14 cellular contexts compared by ENCODE assay signal in the genomic region with DNA sequence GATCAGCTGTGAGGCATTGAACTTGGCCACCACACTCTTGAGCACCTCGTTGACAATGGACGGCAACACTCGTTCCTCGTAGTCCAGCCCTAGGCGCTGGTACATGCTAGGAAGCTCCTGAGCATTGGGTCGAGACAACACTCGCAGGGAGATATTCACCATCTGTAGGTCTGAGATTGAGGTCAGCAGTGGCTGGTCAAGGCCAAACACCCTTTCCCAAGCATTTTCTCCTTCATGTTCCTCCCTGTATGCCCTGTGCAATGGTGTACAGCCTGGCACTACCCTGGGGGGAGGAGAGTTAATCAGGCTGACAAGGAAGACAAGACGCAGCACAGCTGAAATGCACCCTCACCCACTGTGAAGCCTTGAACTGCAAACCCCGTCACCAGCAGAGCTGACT. TPM values are rescaled to one million over a fixed set of nuclear protein-coding genes. Genes with fewer than 3 reads are reported as not detected.
A peak's percentile ranks its signal among the peaks of the same experiment; 100 is the strongest.
DNase-seq lines count a peak whose midpoint lies in the region; FAIRE-seq and TF ChIP-seq lines count a peak whose summit lies in the region.
"Had no signal": no experiment of that assay in that cellular context is flagged by ENCODE, and none has a peak within 500 bp of the region (broad histone marks: within the 10 kb centered on the region; RNA-seq: fewer than 3 reads in every experiment).

No MANE protein-coding gene starts in this region.

- POLR2A ChIA-PET in endothelial cell of umbilical vein (lab: Charles Lee), result interaction anchor here (0.9 to 1.6 kb wide), 2 partner anchors 25 to 221 kb away, joined by 4 to 5 read pairs; a partner anchor contains a TSS

- dilution Hi-C loops in endothelial cell of umbilical vein (cut with MboI; ENCODE audit: extremely low pct_ligation_motif_present, low sequenced_read_pairs), result no loop called here

- TF ChIP-seq POLR2A in Peyer's patch (IDR thresholded peaks at IDR 0.05), result no peak
- no peak for TF ChIP-seq POLR2A in endothelial cell of umbilical vein (IDR thresholded peaks at IDR 0.05; ENCODE audit: low read depth, low read length)

- H3K36me3 ChIP-seq in Peyer's patch, result peaks cover 0 to 40% (median 0%) of the 10 kb centered on the region in 3 donors
- H3K36me3 ChIP-seq in endothelial cell of umbilical vein (ENCODE audit: control insufficient read depth in 2 of 2, extremely low read depth in 1 of 2, insufficient read depth in 2 of 2, low read length in 2 of 2), result peaks cover 13 to 30% of the 10 kb centered on the region in 2 experiments

- H2AFZ ChIP-seq in endothelial cell of umbilical vein (ENCODE audit: low read depth, low read length), result no peak overlapping the region

- H3K79me2 ChIP-seq in endothelial cell of umbilical vein (ENCODE audit: control insufficient read depth, insufficient read depth, low read length), result peaks cover 54% of the 10 kb centered on the region

- H3K9ac ChIP-seq in endothelial cell of umbilical vein (replicated peaks; ENCODE audit: extremely low read depth, insufficient read depth, low read length), result no peak overlapping the region

- H3K27me3 ChIP-seq in Peyer's patch, result no peaks in the 10 kb centered on the region
- H3K27me3 ChIP-seq in endothelial cell of umbilical vein (ENCODE audit: control insufficient read depth in 2 of 2, insufficient read depth in 2 of 2, low read length in 2 of 2), result no peaks in the 10 kb centered on the region

- no TSS peak for BruUV-seq in endothelial cell of umbilical vein (replicated peaks; lab: Mats Ljungman, UMichigan)

- H3K27ac ChIP-seq in Peyer's patch, result peak overlapping the region in 3 of 4 donors; percentile 30 to 100 (median 93)
- H3K27ac ChIP-seq in endothelial cell of umbilical vein (ENCODE audit: insufficient read depth, low read depth, low read length), result no peak overlapping the region

- CTCF ChIA-PET in endothelial cell of umbilical vein (lab: Charles Lee), result interaction anchor here (1.0 to 2.2 kb wide), 4 partner anchors 24 to 99 kb away, joined by 3 to 13 read pairs (median 5); a partner anchor contains a TSS

- TF ChIP-seq CTCF in Peyer's patch (IDR thresholded peaks at IDR 0.05), result no peak
- TF ChIP-seq CTCF in endothelial cell of umbilical vein (IDR thresholded peaks at IDR 0.05; ENCODE audit: extremely low read depth in 1 of 2, insufficient read depth in 1 of 2, low read depth in 1 of 2, low read length in 2 of 2), result no peak

- intact Hi-C loops in endothelial cell of umbilical vein (cut with micrococcal nuclease), result no loop called here

- peak overlapping the region; percentile 88 for H3K4me2 ChIP-seq in endothelial cell of umbilical vein (ENCODE audit: insufficient read depth, low read length)

- H4K20me1 ChIP-seq in endothelial cell of umbilical vein (replicated peaks; ENCODE audit: control insufficient read depth, extremely low read depth, insufficient read depth, low read length), result no peaks in the 10 kb centered on the region

- no peaks in the 10 kb centered on the region for H3K9me1 ChIP-seq in endothelial cell of umbilical vein (replicated peaks; ENCODE audit: control insufficient read depth, extremely low read depth, insufficient read depth, low read length)

- peaks cover 5 to 54% (median 18%) of the 10 kb centered on the region in 4 donors for H3K4me1 ChIP-seq in Peyer's patch
- H3K4me1 ChIP-seq in endothelial cell of umbilical vein (ENCODE audit: control insufficient read depth, extremely low read depth, insufficient read depth, low read length), result peaks cover 16% of the 10 kb centered on the region

- FAIRE-seq in endothelial cell of umbilical vein (lab: Jason Lieb, UNC), result no peak
- FAIRE-seq: endometrium had no signal

- H3K4me3 ChIP-seq in Peyer's patch, result peak overlapping the region in 1 of 4 donors; percentile 82
- no peak overlapping the region for H3K4me3 ChIP-seq in endothelial cell of umbilical vein (replicated peaks in 1 of 3; ENCODE audit: insufficient read depth in 1 of 3, low read depth in 1 of 3, low read length in 3 of 3)

- H3K9me3 ChIP-seq in Peyer's patch (no peaks in the 10 kb centered on the region), endothelial cell of umbilical vein (replicated peaks; ENCODE audit: control insufficient read depth, insufficient read depth, low read length) (no peaks in the 10 kb centered on the region)

- peak; percentile 54 for DNase-seq in activated CD8-positive, alpha-beta memory T cell treated with anti-CD3 and anti-CD28 coated beads for 24 hours
- DNase-seq in activated CD8-positive, alpha-beta memory T cell treated with anti-CD3 and anti-CD28 coated beads, Interleukin-2, amount 50 U/mL, for 4 hours, result no peak
- no peak for DNase-seq in Peyer's patch
- no peak for DNase-seq in endothelial cell of umbilical vein (ENCODE audit: low read depth, low spot score)
- peak; percentile 20 for DNase-seq in stimulated activated CD8-positive, alpha-beta memory T cell treated with anti-CD3 and anti-CD28 coated beads, Interleukin-4, amount 100 ng/mL, for 48 hours
- DNase-seq in AG08396 (ENCODE audit: low spot score), result no peak
- DNase-seq in superior temporal gyrus (ENCODE audit: extremely low spot score), result no peak
- no peak for DNase-seq in NCI-H526 treated with DMSO at 0.1 percent for 48 hours (lab: John Stamatoyannopoulos, UW)
- DNase-seq: AML-193; stimulated activated CD4-positive, alpha-beta T cell treated with anti-CD3 and anti-CD28 coated beads, Interleukin-15, amount 100 ng/mL, for 24 hours had no signal

TF ChIP-seq in endothelial cell of umbilical vein, 7 proteins besides CTCF, POLR2A, EP300 and RAD21:
- TF ChIP-seq EZH2 (IDR thresholded peaks at IDR 0.05; ENCODE audit: borderline replicate concordance, low read depth, low read length, severe bottlenecking) (no peak), FOS (IDR thresholded peaks at IDR 0.05; ENCODE audit: borderline replicate concordance, insufficient read depth, low read length) (no peak), MYC (IDR thresholded peaks at IDR 0.05; ENCODE audit: low read depth, low read length) (no peak), POLR2AphosphoS5 (IDR thresholded peaks at IDR 0.05; ENCODE audit: insufficient read depth, low read depth, low read length) (no peak)
- TF ChIP-seq, protein P1, sequence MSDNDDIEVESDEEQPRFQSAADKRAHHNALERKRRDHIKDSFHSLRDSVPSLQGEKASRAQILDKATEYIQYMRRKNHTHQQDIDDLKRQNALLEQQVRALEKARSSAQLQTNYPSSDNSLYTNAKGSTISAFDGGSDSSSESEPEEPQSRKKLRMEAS (IDR thresholded peaks at IDR 0.05; ENCODE audit: insufficient read depth, insufficient read length), result no peak

RNA-seq across cellular contexts. Expression of a gene that starts 2.0 kb away (rescaled TPM):
- total RNA-seq in Peyer's patch (100 to 1,000 TPM; 162 to 219 (median 174) TPM), endothelial cell of umbilical vein (231 and 244 TPM in 2 replicates)
- polyA plus RNA-seq in endothelial cell of umbilical vein, result 390 and 409 TPM in 2 replicates
- polyA plus RNA-seq in endothelial cell of umbilical vein (2011; cell fraction: cytosol; rRNA removed), result 430 and 447 TPM in 2 replicates
- polyA plus RNA-seq in endothelial cell of umbilical vein (2011; cell fraction: nucleus; rRNA removed), result 271 and 280 TPM in 2 replicates
- polyA plus RNA-seq in endothelial cell of umbilical vein (2012), result 246 and 260 TPM in 2 replicates
- polyA minus RNA-seq in endothelial cell of umbilical vein, result 176 and 178 TPM in 2 replicates
- polyA minus RNA-seq in endothelial cell of umbilical vein (2011; cell fraction: cytosol; rRNA and poly(A)+ RNA removed), result 134 TPM
- polyA minus RNA-seq in endothelial cell of umbilical vein (2011; cell fraction: nucleus; rRNA and poly(A)+ RNA removed), result 66.9 and 67.4 TPM in 2 replicates

RNA-seq across cellular contexts. Expression of a gene that starts 2.3 kb away (rescaled TPM):
- total RNA-seq in Peyer's patch (10 to 100 TPM in 3 of 4 donors, 1 to 10 TPM in 1; 9.1 to 24.8 (median 18.3) TPM), endothelial cell of umbilical vein (54.7 and 56.6 TPM in 2 replicates)
- polyA plus RNA-seq in endothelial cell of umbilical vein, result 32.7 and 57.7 TPM in 2 replicates
- polyA plus RNA-seq in endothelial cell of umbilical vein (2011; cell fraction: cytosol; rRNA removed), result 47.5 and 57.5 TPM in 2 replicates
- 31.5 and 55.2 TPM in 2 replicates for polyA plus RNA-seq in endothelial cell of umbilical vein (2011; cell fraction: nucleus; rRNA removed)
- polyA plus RNA-seq in endothelial cell of umbilical vein (2012), result 62.5 and 99.6 TPM in 2 replicates
- polyA minus RNA-seq in endothelial cell of umbilical vein, result 27.0 and 29.6 TPM in 2 replicates
- polyA minus RNA-seq in endothelial cell of umbilical vein (2011; cell fraction: cytosol; rRNA and poly(A)+ RNA removed), result 34.5 TPM
- 14.6 and 20.9 TPM in 2 replicates for polyA minus RNA-seq in endothelial cell of umbilical vein (2011; cell fraction: nucleus; rRNA and poly(A)+ RNA removed)

RNA-seq across cellular contexts. Expression of a gene that starts 17.3 kb away (rescaled TPM):
- total RNA-seq in Peyer's patch (100 to 1,000 TPM in 1 of 4 donors, 10 to 100 TPM in 3; 41.6 to 183 (median 44.4) TPM), endothelial cell of umbilical vein (1.6 and 1.8 TPM in 2 replicates)
- polyA plus RNA-seq in endothelial cell of umbilical vein, result 0.25 and 0.38 TPM in 2 replicates
- 0.18 and 0.41 TPM in 2 replicates for polyA plus RNA-seq in endothelial cell of umbilical vein (2011; cell fraction: cytosol; rRNA removed)
- polyA plus RNA-seq in endothelial cell of umbilical vein (2011; cell fraction: nucleus; rRNA removed), result 0.51 and 1.1 TPM in 2 replicates
- 0.29 and 0.55 TPM in 2 replicates for polyA plus RNA-seq in endothelial cell of umbilical vein (2012)
- 0.28 and 0.46 TPM in 2 replicates for polyA minus RNA-seq in endothelial cell of umbilical vein
- 9.4 TPM for polyA minus RNA-seq in endothelial cell of umbilical vein (2011; cell fraction: cytosol; rRNA and poly(A)+ RNA removed)
- polyA minus RNA-seq in endothelial cell of umbilical vein (2011; cell fraction: nucleus; rRNA and poly(A)+ RNA removed), result 0.48 and 2.4 TPM in 2 replicates

RNA-seq across cellular contexts. Expression of a gene that starts 24.6 kb away (rescaled TPM):
- total RNA-seq in Peyer's patch (100 to 1,000 TPM; 146 to 339 (median 156) TPM), endothelial cell of umbilical vein (153 and 167 TPM in 2 replicates)
- polyA plus RNA-seq in endothelial cell of umbilical vein, result 729 and 802 TPM in 2 replicates
- polyA plus RNA-seq in endothelial cell of umbilical vein (2011; cell fraction: cytosol; rRNA removed), result 563 and 605 TPM in 2 replicates
- polyA plus RNA-seq in endothelial cell of umbilical vein (2011; cell fraction: nucleus; rRNA removed), result 175 and 212 TPM in 2 replicates
- polyA plus RNA-seq in endothelial cell of umbilical vein (2012), result 176 and 200 TPM in 2 replicates
- polyA minus RNA-seq in endothelial cell of umbilical vein, result 79.2 and 103 TPM in 2 replicates
- 85.2 TPM for polyA minus RNA-seq in endothelial cell of umbilical vein (2011; cell fraction: cytosol; rRNA and poly(A)+ RNA removed)
- polyA minus RNA-seq in endothelial cell of umbilical vein (2011; cell fraction: nucleus; rRNA and poly(A)+ RNA removed), result 26.8 and 44.8 TPM in 2 replicates

RNA-seq across cellular contexts. Expression of a gene that starts 24.8 kb away (rescaled TPM):
- total RNA-seq in Peyer's patch (not detected), endothelial cell of umbilical vein (not detected in 2 replicates)
- polyA plus RNA-seq in endothelial cell of umbilical vein, result not detected in 2 replicates
- polyA plus RNA-seq in endothelial cell of umbilical vein (2011; cell fraction: cytosol; rRNA removed), result not detected in 2 replicates
- polyA plus RNA-seq in endothelial cell of umbilical vein (2011; cell fraction: nucleus; rRNA removed), result not detected in 2 replicates
- polyA plus RNA-seq in endothelial cell of umbilical vein (2012), result not detected in 2 replicates
- not detected in 2 replicates for polyA minus RNA-seq in endothelial cell of umbilical vein
- not detected for polyA minus RNA-seq in endothelial cell of umbilical vein (2011; cell fraction: cytosol; rRNA and poly(A)+ RNA removed)
- polyA minus RNA-seq in endothelial cell of umbilical vein (2011; cell fraction: nucleus; rRNA and poly(A)+ RNA removed), result not detected in 2 replicates
- total RNA-seq: left lobe of liver, M059J, urinary bladder had no signal
- polyA plus RNA-seq: urinary bladder had no signal

Comparison
In these comparisons a context has a peak if more than half of its experiments do, and no peak if none do; other contexts are left out.
1. DNase-seq: peak in activated CD8-positive, alpha-beta memory T cell treated with anti-CD3 and anti-CD28 coated beads for 24 hours (single experiment) and stimulated activated CD8-positive, alpha-beta memory T cell treated with anti-CD3 and anti-CD28 coated beads, Interleukin-4, amount 100 ng/mL, for 48 hours (single experiment); none in activated CD8-positive, alpha-beta memory T cell treated with anti-CD3 and anti-CD28 coated beads, Interleukin-2, amount 50 U/mL, for 4 hours (single experiment), Peyer's patch (0 of 3), endothelial cell of umbilical vein (single experiment), AG08396 (single experiment), superior temporal gyrus (single experiment) and NCI-H526 treated with DMSO at 0.1 percent for 48 hours (single experiment).
2. RNA of a gene that starts 17.3 kb away (total RNA-seq): 41.6 to 183 TPM in Peyer's patch; 1.6 to 1.8 TPM in endothelial cell of umbilical vein; every median in the first group is over 10 times any median in the second.